In the genomic region with DNA sequence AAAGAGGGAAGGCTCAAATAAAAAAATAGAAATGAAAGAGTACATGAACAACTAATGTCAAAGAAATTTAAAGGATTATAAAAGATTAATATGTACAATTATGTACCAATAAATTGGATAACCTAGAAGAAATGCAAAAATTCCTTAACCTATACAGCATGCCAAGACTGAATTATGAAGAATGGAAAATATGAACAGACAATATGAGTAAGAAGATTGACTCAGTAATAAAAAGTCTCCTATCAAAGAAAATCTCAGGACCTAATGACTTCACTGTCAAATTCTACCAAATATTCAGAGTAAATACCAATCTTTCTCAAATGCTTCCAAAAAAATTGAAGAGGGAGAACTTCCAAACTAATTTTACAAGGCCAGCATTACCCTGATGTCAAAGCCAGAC, we compare ENCODE assay signal across 7 cellular contexts.
"Had no signal": no experiment of that assay in that cellular context is flagged by ENCODE, and none has a peak within 500 bp of the region (broad histone marks: within the 10 kb centered on the region; RNA-seq: fewer than 3 reads in every experiment).

No MANE protein-coding gene starts in this region.

- H3K36me3 ChIP-seq: HAP-1 had no signal

- H3K27ac ChIP-seq: GM23248, HL-60 had no signal

- H3K4me3 ChIP-seq: GM23248, HAP-1 had no signal

- FAIRE-seq: HepG2 had no signal

- DNase-seq: GM23248, GOT3, H7, KBM-7 had no signal

- H3K9ac ChIP-seq: GM23248 had no signal

- H2AFZ ChIP-seq: GM23248 had no signal

- H3K9me3 ChIP-seq: HAP-1 had no signal

- H3K4me1 ChIP-seq: HAP-1 had no signal

- ATAC-seq: HepG2 had no signal
